1 cellular context compared by ENCODE assay signal in genomic region chr4:57168986-57169385, GRCh38.
TF ChIP-seq lines count a peak whose summit lies in the region.

No MANE protein-coding gene starts in this region.

TF ChIP-seq in WTC11, 78 proteins besides CTCF, POLR2A, EP300 and RAD21 (continued from another document):
- TF ChIP-seq ZNF532 (CRISPR knock-in tag; IDR thresholded peaks at IDR 0.05; ENCODE audit: borderline replicate concordance) (no peak), ZBTB21 (CRISPR knock-in tag; IDR thresholded peaks at IDR 0.05; ENCODE audit: borderline replicate concordance) (no peak), OVOL2 (CRISPR knock-in tag; IDR thresholded peaks at IDR 0.05; ENCODE audit: borderline replicate concordance) (no peak), ELF4 (CRISPR knock-in tag; IDR thresholded peaks at IDR 0.05; ENCODE audit: low read depth) (no peak), ATF1 (CRISPR knock-in tag; IDR thresholded peaks at IDR 0.05) (no peak)
